8 cellular contexts compared by ENCODE assay signal in genomic region chr9:37800631-37801286, GRCh38. TPM values are rescaled to one million over a fixed set of nuclear protein-coding genes. Genes with fewer than 3 reads are reported as not detected.
A peak's percentile ranks its signal among the peaks of the same experiment; 100 is the strongest.
DNase-seq lines count a peak whose midpoint lies in the region; ATAC-seq and TF ChIP-seq lines count a peak whose summit lies in the region.

TSS of gene DCAF10 (plus strand) at chr9:37800797. CDS start at chr9:37800867, 70 bp downstream.

- H3K9me3 Mint-ChIP-seq in CD4-positive, alpha-beta T cell: no peaks in the 10 kb centered on the region
- no peaks in the 10 kb centered on the region for H3K9me3 Mint-ChIP-seq in activated CD8-positive, alpha-beta memory T cell treated with anti-CD3 and anti-CD28 coated beads, Interleukin-2, amount 10 ng/mL, durations not matched to agents 7 days and 5 days (ENCODE audit: low read depth)
- no peaks in the 10 kb centered on the region for H3K9me3 Mint-ChIP-seq in endodermal cell

- peak within 1 kb of the TSS; percentile 60 for H3K27ac ChIP-seq in CD4-positive, alpha-beta T cell (ENCODE audit: low read depth, low read length)
- H3K27ac ChIP-seq in endodermal cell (ENCODE audit: low read depth, low read length) (peak within 1 kb of the TSS; percentile 43), mesodermal cell (ENCODE audit: low read depth, low read length, severe bottlenecking) (peak within 1 kb of the TSS; percentile 73)

- intact Hi-C loops in CD4-positive, alpha-beta T cell (cut with DNase I, micrococcal nuclease): loop anchor here (1.0 to 5.0 kb wide), 6 partner anchors 15 to 313 kb away; partner anchors contain the start of genes EXOSC3 (in 2 of the 2), TRMT10B (in 2 of the 2), POLR1E (in 1 of the 2) and SHB (in 1 of the 2)

- CTCF ChIA-PET in CD4-positive, alpha-beta T cell (lab: Charles Lee): interaction anchor here (0.8 to 0.9 kb wide), 2 partner anchors 48 to 104 kb away, joined by 3 read pairs; no protein-coding TSS in a partner anchor
- CTCF ChIA-PET in activated CD8-positive, alpha-beta memory T cell treated with anti-CD3 and anti-CD28 coated beads, Interleukin-2, amount 10 ng/mL, durations not matched to agents 7 days and 5 days (lab: Charles Lee): interaction anchor here (1.5 kb wide), 1 partner anchor 16 kb away, joined by 5 read pairs; the partner anchor contains the start of gene EXOSC3

- peak; percentile 77 to 92 (median 83) for DNase-seq in CD4-positive, alpha-beta T cell
- peak; percentile 59 for DNase-seq in NCI-H82 treated with DMSO at 0.1 percent for 48 hours (lab: John Stamatoyannopoulos, UW; ENCODE audit: unreplicated experiment)
- DNase-seq in activated CD8-positive, alpha-beta memory T cell treated with anti-CD3 and anti-CD28 coated beads, Interleukin-2, amount 10 ng/mL, durations not matched to agents 7 days and 5 days: peak; percentile 89
- peak; percentile 97 for DNase-seq in endodermal cell
- DNase-seq in stimulated activated CD8-positive, alpha-beta memory T cell treated with anti-CD3 and anti-CD28 coated beads, Interleukin-15, amount 100 ng/mL, for 4 hours (ENCODE audit: low read depth in 2 of 2): peak; percentile 72 to 77

- no peaks in the 10 kb centered on the region for H3K9me3 ChIP-seq in CD4-positive, alpha-beta T cell (ENCODE audit: control insufficient read depth, low read length)
- H3K9me3 ChIP-seq in endodermal cell (ENCODE audit: control insufficient read depth, low read length): no peaks in the 10 kb centered on the region
- no peaks in the 10 kb centered on the region for H3K9me3 ChIP-seq in mesodermal cell (ENCODE audit: control insufficient read depth, low read length)

- peak within 1 kb of the TSS; percentile 80 for H3K9ac ChIP-seq in endodermal cell (ENCODE audit: extremely low read depth, low read length, poor library complexity, severe bottlenecking)

- POLR2A ChIA-PET in CD4-positive, alpha-beta T cell (lab: Charles Lee): interaction anchor here (1.0 to 5.1 kb wide), 3 partner anchors 14 to 102 kb away, joined by 3 to 46 read pairs (median 4); partner anchors contain the start of gene EXOSC3

- H3K27me3 Mint-ChIP-seq in CD4-positive, alpha-beta T cell: no peaks in the 10 kb centered on the region
- H3K27me3 Mint-ChIP-seq in activated CD8-positive, alpha-beta memory T cell treated with anti-CD3 and anti-CD28 coated beads, Interleukin-2, amount 10 ng/mL, durations not matched to agents 7 days and 5 days: no peaks in the 10 kb centered on the region
- H3K27me3 Mint-ChIP-seq in endodermal cell (ENCODE audit: insufficient read depth): peaks cover 11% of the 10 kb centered on the region

- H3K4me1 Mint-ChIP-seq in CD4-positive, alpha-beta T cell (ENCODE audit: low read depth): peaks cover 43% of the 10 kb centered on the region
- peaks cover 41% of the 10 kb centered on the region for H3K4me1 Mint-ChIP-seq in activated CD8-positive, alpha-beta memory T cell treated with anti-CD3 and anti-CD28 coated beads, Interleukin-2, amount 10 ng/mL, durations not matched to agents 7 days and 5 days
- H3K4me1 Mint-ChIP-seq in endodermal cell: peaks cover 20% of the 10 kb centered on the region

- ATAC-seq in CD4-positive, alpha-beta T cell (ENCODE audit: poor library complexity): peak; percentile 82
- ATAC-seq in GM19328 (IDR thresholded peaks at IDR 0.05; ENCODE audit: unreplicated experiment) (peak; percentile 56), HG03469 (IDR thresholded peaks at IDR 0.05; ENCODE audit: unreplicated experiment) (peak; percentile 50)
- peak; percentile 83 for ATAC-seq in activated CD8-positive, alpha-beta memory T cell treated with anti-CD3 and anti-CD28 coated beads, Interleukin-2, amount 10 ng/mL, durations not matched to agents 7 days and 5 days

- peaks cover 21% of the 10 kb centered on the region for H3K36me3 Mint-ChIP-seq in CD4-positive, alpha-beta T cell (ENCODE audit: low read depth)
- peaks cover 13% of the 10 kb centered on the region for H3K36me3 Mint-ChIP-seq in activated CD8-positive, alpha-beta memory T cell treated with anti-CD3 and anti-CD28 coated beads, Interleukin-2, amount 10 ng/mL, durations not matched to agents 7 days and 5 days
- peaks cover 2% of the 10 kb centered on the region for H3K36me3 Mint-ChIP-seq in endodermal cell (ENCODE audit: low read depth)

- H3K4me3 ChIP-seq in endodermal cell (ENCODE audit: low read length): peak within 1 kb of the TSS; percentile 88
- H3K4me3 ChIP-seq in mesodermal cell (ENCODE audit: extremely low read depth, insufficient read depth, low read length, poor library complexity, severe bottlenecking): peak within 1 kb of the TSS; percentile 90

- 0 to 2% methylated on average over 9 to 72 of the region's 72 CpGs for WGBS in endodermal cell (ENCODE audit: insufficient coverage in 1 of 2, insufficient read length in 1 of 2), 2 experiments
- 0% methylated on average over 41 to 53 of the region's 72 CpGs for WGBS in mesodermal cell (ENCODE audit: insufficient coverage in 2 of 2), 2 experiments

- TF ChIP-seq CTCF in CD4-positive, alpha-beta T cell (IDR thresholded peaks at IDR 0.05): no peak
- TF ChIP-seq CTCF in endodermal cell (conservative IDR thresholded peaks at IDR 0.05): no peak

- peak within 1 kb of the TSS; percentile 83 for H3K27ac Mint-ChIP-seq in CD4-positive, alpha-beta T cell
- H3K27ac Mint-ChIP-seq in activated CD8-positive, alpha-beta memory T cell treated with anti-CD3 and anti-CD28 coated beads, Interleukin-2, amount 10 ng/mL, durations not matched to agents 7 days and 5 days: peak within 1 kb of the TSS; percentile 82
- H3K27ac Mint-ChIP-seq in endodermal cell: peak within 1 kb of the TSS; percentile 99

- H3K27me3 ChIP-seq in CD4-positive, alpha-beta T cell (ENCODE audit: control insufficient read depth, insufficient read depth, low read length): no peaks in the 10 kb centered on the region
- peaks cover 1% of the 10 kb centered on the region for H3K27me3 ChIP-seq in endodermal cell (ENCODE audit: control insufficient read depth, insufficient read depth, low read length, poor library complexity, severe bottlenecking)

- peaks cover 16% of the 10 kb centered on the region for H3K36me3 ChIP-seq in endodermal cell (ENCODE audit: control insufficient read depth, insufficient read depth, low read length)
- H3K36me3 ChIP-seq in mesodermal cell (ENCODE audit: control insufficient read depth, insufficient read depth, low read length): peaks cover 9% of the 10 kb centered on the region

- H3K4me1 ChIP-seq in endodermal cell (ENCODE audit: control insufficient read depth, insufficient read depth, low read length): no peaks in the 10 kb centered on the region
- H3K4me1 ChIP-seq in mesodermal cell (ENCODE audit: control insufficient read depth, insufficient read depth, low read length, poor library complexity, severe bottlenecking): peaks cover 4% of the 10 kb centered on the region

- peak within 1 kb of the TSS; percentile 95 for H3K4me3 Mint-ChIP-seq in CD4-positive, alpha-beta T cell
- H3K4me3 Mint-ChIP-seq in activated CD8-positive, alpha-beta memory T cell treated with anti-CD3 and anti-CD28 coated beads, Interleukin-2, amount 10 ng/mL, durations not matched to agents 7 days and 5 days: peak within 1 kb of the TSS; percentile 96
- H3K4me3 Mint-ChIP-seq in endodermal cell: peak within 1 kb of the TSS; percentile 92

RNA-seq across cellular contexts. Expression of gene DCAF10, which starts in this region (rescaled TPM):
- total RNA-seq in CD4-positive, alpha-beta T cell: 1 to 10 TPM; 7.2 to 7.5 TPM
- 10 to 100 TPM; 17.2 to 20.9 TPM for total RNA-seq in activated CD8-positive, alpha-beta memory T cell treated with anti-CD3 and anti-CD28 coated beads, Interleukin-2, amount 10 ng/mL, durations not matched to agents 7 days and 5 days
- 10 to 100 TPM; 24.0 to 26.3 TPM for total RNA-seq in endodermal cell
- polyA plus RNA-seq in endodermal cell (2013, experiment 1 of 2): 30.1 TPM
- 25.0 TPM for polyA plus RNA-seq in endodermal cell (2013, experiment 2 of 2)
- 31.5 TPM for polyA plus RNA-seq in mesodermal cell (2013, experiment 1 of 2)
- 24.5 TPM for polyA plus RNA-seq in mesodermal cell (2013, experiment 2 of 2)

Comparison
In these comparisons a context has a peak if more than half of its experiments do, and no peak if none do; other contexts are left out.
1. Peak in every context shown above with its lines: DNase-seq, ATAC-seq, H3K4me3 ChIP-seq and H3K27ac ChIP-seq.